Comparison of ENCODE assay signal across 21 cellular contexts in the genomic region with DNA sequence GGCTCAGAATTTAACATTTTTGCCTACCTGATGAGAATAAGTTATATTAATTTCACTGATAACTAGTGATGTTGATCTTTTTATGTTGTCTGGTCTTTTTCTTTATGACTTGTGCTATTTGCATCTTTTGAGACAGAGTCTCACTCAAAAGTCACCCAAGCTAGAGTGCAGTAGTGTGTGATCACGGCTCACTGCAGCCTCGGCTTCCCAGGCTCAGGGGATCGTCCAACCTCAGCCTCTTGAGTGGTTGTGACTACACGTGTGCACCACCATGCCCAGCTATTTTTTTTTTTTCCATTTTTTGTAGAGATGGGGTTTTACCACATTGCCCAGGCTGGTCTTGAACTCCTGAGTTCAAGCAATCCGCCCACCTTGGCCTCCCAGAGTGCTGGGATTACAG. TPM values are rescaled to one million over a fixed set of nuclear protein-coding genes. Genes with fewer than 3 reads are reported as not detected.
DNase-seq lines count a peak whose midpoint lies in the region; ATAC-seq, FAIRE-seq and TF ChIP-seq lines count a peak whose summit lies in the region.
"Had no signal": no experiment of that assay in that cellular context is flagged by ENCODE, and none has a peak within 500 bp of the region (broad histone marks: within the 10 kb centered on the region; RNA-seq: fewer than 3 reads in every experiment).

No MANE protein-coding gene starts in this region.

- H3K79me2 ChIP-seq in GM23248 (ENCODE audit: insufficient read depth) = peaks cover 98% of the 10 kb centered on the region

- H3K4me2 ChIP-seq in GM23248 (ENCODE audit: unreplicated experiment) = no peak overlapping the region

- H2AFZ ChIP-seq in GM23248 = no peak overlapping the region

- H3K27ac ChIP-seq in GM23248 = no peak overlapping the region
- H3K27ac ChIP-seq: 22Rv1, heart right ventricle, stomach, upper lobe of right lung had no signal

- peaks cover 14% of the 10 kb centered on the region for H3K4me1 ChIP-seq in GM23248 (ENCODE audit: insufficient read depth)

- no peak overlapping the region for H3K4me3 ChIP-seq in GM23248
- H3K4me3 ChIP-seq: heart right ventricle, stomach, upper lobe of right lung had no signal

- H3K9ac ChIP-seq in GM23248 = no peak overlapping the region

- no peaks in the 10 kb centered on the region for H3K9me3 ChIP-seq in GM23248 (ENCODE audit: low read depth)
- H3K9me3 ChIP-seq: heart right ventricle, stomach, upper lobe of right lung had no signal

- ATAC-seq in activated CD8-positive, alpha-beta T cell treated with anti-CD3 and anti-CD28 coated beads, Interleukin-2, amount 10 ng/mL, durations not matched to agents 7 days and 5 days = peak; percentile 46
- ATAC-seq in naive thymus-derived CD8-positive, alpha-beta T cell = peak; percentile 46 to 47
- no peak for ATAC-seq in GM21423 (IDR thresholded peaks at IDR 0.05; ENCODE audit: unreplicated experiment)
- ATAC-seq: heart right ventricle, HepG2, upper lobe of right lung had no signal

- peaks cover 35% of the 10 kb centered on the region for H3K36me3 Mint-ChIP-seq in T-helper 1 cell treated with Interleukin-12 subunit alpha and Interleukin-12 subunit beta and Interleukin-4 antibody, amounts not matched to agents 30 μg/mL and 1 μg/mL, for 36 hours (ENCODE audit: low read depth)
- H3K36me3 Mint-ChIP-seq in activated CD8-positive, alpha-beta T cell treated with anti-CD3 and anti-CD28 coated beads, Interleukin-2, amount 10 ng/mL, durations not matched to agents 7 days and 5 days (ENCODE audit: low read depth) = peaks cover 67% of the 10 kb centered on the region
- peaks cover 3 to 63% (median 23%) of the 10 kb centered on the region in 3 donors for H3K36me3 Mint-ChIP-seq in naive thymus-derived CD8-positive, alpha-beta T cell

- no peaks in the 10 kb centered on the region for H3K27me3 ChIP-seq in GM23248 (replicated peaks; ENCODE audit: insufficient read depth)
- H3K27me3 ChIP-seq: heart right ventricle, stomach, upper lobe of right lung had no signal

- peaks cover under 1% of the 10 kb centered on the region; the same call in 1 of the 2 replicates for H3K36me3 ChIP-seq in GM23248 (ENCODE audit: low read depth)

- peak overlapping the region; percentile 37 for H3K27ac Mint-ChIP-seq in T-helper 1 cell treated with Interleukin-12 subunit alpha and Interleukin-12 subunit beta and Interleukin-4 antibody, amounts not matched to agents 30 μg/mL and 1 μg/mL, for 36 hours
- peak overlapping the region; percentile 55 for H3K27ac Mint-ChIP-seq in activated CD8-positive, alpha-beta T cell treated with anti-CD3 and anti-CD28 coated beads, Interleukin-2, amount 10 ng/mL, durations not matched to agents 7 days and 5 days
- peak overlapping the region in 8 of 10 donors; percentile 33 to 82 (median 58) for H3K27ac Mint-ChIP-seq in naive thymus-derived CD8-positive, alpha-beta T cell

- FAIRE-seq in GM12891 (lab: Jason Lieb, UNC) = peak; percentile 84
- FAIRE-seq: HepG2 had no signal

- in situ Hi-C loops in GM23248 (cut with MboI) = no loop called here

- no peak for TF ChIP-seq POLR2A in GM12891 (IDR thresholded peaks at IDR 0.05; ENCODE audit: low read depth, low read length)

- H3K4me3 Mint-ChIP-seq in T-helper 1 cell treated with Interleukin-12 subunit alpha and Interleukin-12 subunit beta and Interleukin-4 antibody, amounts not matched to agents 30 μg/mL and 1 μg/mL, for 36 hours = no peak overlapping the region
- peak overlapping the region; percentile 31 for H3K4me3 Mint-ChIP-seq in activated CD8-positive, alpha-beta T cell treated with anti-CD3 and anti-CD28 coated beads, Interleukin-2, amount 10 ng/mL, durations not matched to agents 7 days and 5 days
- H3K4me3 Mint-ChIP-seq in naive thymus-derived CD8-positive, alpha-beta T cell = peak overlapping the region; percentile 36 to 80 (median 71)

- DNase-seq in T-helper 1 cell (no peak), GM12891 (ENCODE audit: insufficient read length, low spot score) (no peak), COLO668 (lab: John Stamatoyannopoulos, UW; ENCODE audit: unreplicated experiment) (no peak), GM23248 (no peak)
- DNase-seq in activated CD8-positive, alpha-beta T cell treated with anti-CD3 and anti-CD28 coated beads, Interleukin-2, amount 10 ng/mL, durations not matched to agents 7 days and 5 days = no peak
- no peak for DNase-seq in naive thymus-derived CD8-positive, alpha-beta T cell
- DNase-seq: cerebellar nuclear complex, DMS79, heart right ventricle, islet precursor cell, MM.1S, NCI-H1930, NCI-H526, SHP77 treated with DMSO at 0.1 percent for 48 hours, stomach, T1000, upper lobe of right lung had no signal

- peaks cover 6% of the 10 kb centered on the region for H3F3A ChIP-seq in GM23248 (ENCODE audit: insufficient read depth)

- H3K4me1 Mint-ChIP-seq in T-helper 1 cell treated with Interleukin-12 subunit alpha and Interleukin-12 subunit beta and Interleukin-4 antibody, amounts not matched to agents 30 μg/mL and 1 μg/mL, for 36 hours (ENCODE audit: low read depth) = peaks cover 44% of the 10 kb centered on the region
- peaks cover 51% of the 10 kb centered on the region for H3K4me1 Mint-ChIP-seq in activated CD8-positive, alpha-beta T cell treated with anti-CD3 and anti-CD28 coated beads, Interleukin-2, amount 10 ng/mL, durations not matched to agents 7 days and 5 days (ENCODE audit: low read depth)
- peaks cover 25 to 84% (median 75%) of the 10 kb centered on the region in 4 donors for H3K4me1 Mint-ChIP-seq in naive thymus-derived CD8-positive, alpha-beta T cell

- CTCF ChIA-PET in activated CD8-positive, alpha-beta T cell treated with anti-CD3 and anti-CD28 coated beads, Interleukin-2, amount 10 ng/mL, durations not matched to agents 7 days and 5 days (lab: Charles Lee) = no interaction called here

- POLR2A ChIA-PET in activated CD8-positive, alpha-beta T cell treated with anti-CD3 and anti-CD28 coated beads, Interleukin-2, amount 10 ng/mL, durations not matched to agents 7 days and 5 days (lab: Charles Lee) = no interaction called here
- POLR2A ChIA-PET in naive thymus-derived CD8-positive, alpha-beta T cell (lab: Charles Lee) = interaction anchor here (0.9 kb wide), 1 partner anchor 93 kb away, joined by 3 read pairs; no protein-coding TSS in a partner anchor

- no peaks in the 10 kb centered on the region for H3K9me2 ChIP-seq in GM23248 (ENCODE audit: insufficient read depth)

- H3K27me3 Mint-ChIP-seq in T-helper 1 cell treated with Interleukin-12 subunit alpha and Interleukin-12 subunit beta and Interleukin-4 antibody, amounts not matched to agents 30 μg/mL and 1 μg/mL, for 36 hours (ENCODE audit: low read depth) = no peaks in the 10 kb centered on the region
- no peaks in the 10 kb centered on the region for H3K27me3 Mint-ChIP-seq in activated CD8-positive, alpha-beta T cell treated with anti-CD3 and anti-CD28 coated beads, Interleukin-2, amount 10 ng/mL, durations not matched to agents 7 days and 5 days (ENCODE audit: low read depth)
- H3K27me3 Mint-ChIP-seq in naive thymus-derived CD8-positive, alpha-beta T cell = no peaks in the 10 kb centered on the region

- peaks cover 4% of the 10 kb centered on the region for H3K9me3 Mint-ChIP-seq in T-helper 1 cell treated with Interleukin-12 subunit alpha and Interleukin-12 subunit beta and Interleukin-4 antibody, amounts not matched to agents 30 μg/mL and 1 μg/mL, for 36 hours
- H3K9me3 Mint-ChIP-seq in activated CD8-positive, alpha-beta T cell treated with anti-CD3 and anti-CD28 coated beads, Interleukin-2, amount 10 ng/mL, durations not matched to agents 7 days and 5 days (ENCODE audit: insufficient read depth) = peaks cover 4% of the 10 kb centered on the region
- peaks cover 0 to 5% (median 0%) of the 10 kb centered on the region in 9 donors for H3K9me3 Mint-ChIP-seq in naive thymus-derived CD8-positive, alpha-beta T cell

- peaks cover 4% of the 10 kb centered on the region; the same call in 1 of the 2 replicates for H4K20me1 ChIP-seq in GM23248 (ENCODE audit: insufficient read depth)

- 88% methylated on average over 5 of the region's 5 CpGs for WGBS in GM23248 (ENCODE audit: low coverage in 1 of 2, low lambda C conversion rate in 2 of 2, missing lambda C conversion rate in 2 of 2), 2 experiments

TF ChIP-seq in GM12891, 5 proteins besides CTCF, POLR2A, EP300 and RAD21:
- TF ChIP-seq POU2F2 (IDR thresholded peaks at IDR 0.05; ENCODE audit: low read depth, low read length) (no peak), POLR2AphosphoS5 (IDR thresholded peaks at IDR 0.05; ENCODE audit: low read depth, low read length) (no peak), SPI1 (IDR thresholded peaks at IDR 0.05; ENCODE audit: low read depth, low read length) (no peak), TAF1 (IDR thresholded peaks at IDR 0.05; ENCODE audit: low read depth, low read length) (no peak), PAX5 (IDR thresholded peaks at IDR 0.05; ENCODE audit: insufficient read depth, low read length, severe bottlenecking) (no peak)

RNA-seq across cellular contexts. Expression of a gene that starts 7.5 kb away (rescaled TPM):
- 24.2 TPM for polyA plus RNA-seq in GM12891 (2012; ENCODE audit: low read depth, missing spikeins)
- total RNA-seq in activated CD8-positive, alpha-beta T cell treated with anti-CD3 and anti-CD28 coated beads, Interleukin-2, amount 10 ng/mL, durations not matched to agents 7 days and 5 days = 100 to 1,000 TPM; 137 to 142 TPM
- 100 to 1,000 TPM; 208 to 215 TPM for total RNA-seq in naive thymus-derived CD8-positive, alpha-beta T cell
- 10 to 100 TPM; 27.7 to 33.7 (median 29.4) TPM for polyA plus RNA-seq in naive thymus-derived CD8-positive, alpha-beta T cell
- total RNA-seq in GM23248 (2014; rRNA removed; shearing (Covaris generic)) = 34.0 and 38.8 TPM in 2 replicates
- polyA plus RNA-seq in GM23248 (2016; fragmentation: Nextera tagmentation; extraction: Ambion mirVana) = 4.4 and 6.4 TPM in 2 replicates
